In genomic region chr2:223058952-223059716, GRCh38 we compare ENCODE assay signal across 14 cellular contexts. TPM values are rescaled to one million over a fixed set of nuclear protein-coding genes. Genes with fewer than 3 reads are reported as not detected.
A peak's percentile ranks its signal among the peaks of the same experiment; 100 is the strongest.
DNase-seq lines count a peak whose midpoint lies in the region; ATAC-seq and TF ChIP-seq lines count a peak whose summit lies in the region.
"Had no signal": no experiment of that assay in that cellular context is flagged by ENCODE, and none has a peak within 500 bp of the region (broad histone marks: within the 10 kb centered on the region; RNA-seq: fewer than 3 reads in every experiment).

No MANE protein-coding gene starts in this region.

- no peak overlapping the region for H3K27ac Mint-ChIP-seq in CD14-positive monocyte
- no peak overlapping the region for H3K27ac Mint-ChIP-seq in naive thymus-derived CD4-positive, alpha-beta T cell

- no peak overlapping the region for H3K27ac ChIP-seq in naive thymus-derived CD4-positive, alpha-beta T cell (ENCODE audit: low read depth, low read length)
- H3K27ac ChIP-seq: C4-2B, gastroesophageal sphincter, suprapubic skin had no signal

- H3K4me1 Mint-ChIP-seq in CD14-positive monocyte, result peaks cover 4% of the 10 kb centered on the region
- no peaks in the 10 kb centered on the region for H3K4me1 Mint-ChIP-seq in naive thymus-derived CD4-positive, alpha-beta T cell

- no peaks in the 10 kb centered on the region for H3K36me3 ChIP-seq in naive thymus-derived CD4-positive, alpha-beta T cell (ENCODE audit: control insufficient read depth in 2 of 3, insufficient read depth in 3 of 3, low read length in 3 of 3)
- H3K36me3 ChIP-seq: gastroesophageal sphincter, sigmoid colon, suprapubic skin had no signal

- H3K4me3 ChIP-seq in naive thymus-derived CD4-positive, alpha-beta T cell (ENCODE audit: low read length), result no peak overlapping the region
- H3K4me3 ChIP-seq: gastroesophageal sphincter, sigmoid colon, suprapubic skin had no signal

- peaks cover 0 to 2% (median 0%) of the 10 kb centered on the region in 7 donors for H3K9me3 Mint-ChIP-seq in CD14-positive monocyte
- peaks cover 0 to 1% (median 0%) of the 10 kb centered on the region in 11 donors for H3K9me3 Mint-ChIP-seq in naive thymus-derived CD4-positive, alpha-beta T cell

- TF ChIP-seq CTCF in CD14-positive monocyte (IDR thresholded peaks at IDR 0.05), result no peak

- peak; percentile 30 for DNase-seq in DMS153 treated with DMSO at 0.1 percent for 48 hours (lab: John Stamatoyannopoulos, UW; ENCODE audit: unreplicated experiment)
- DNase-seq in NCI-H146 (lab: John Stamatoyannopoulos, UW), result peak; percentile 27
- peak; percentile 53 for DNase-seq in amniotic epithelial cell (ENCODE audit: low read depth)
- peak; percentile 47 for DNase-seq in left kidney (ENCODE audit: low read depth, low spot score)
- DNase-seq in activated effector memory CD4-positive, alpha-beta T cell treated with anti-CD3 and anti-CD28 coated beads, Interleukin-2, amount 50 U/mL, for 16 hours, result no peak
- no peak for DNase-seq in CD14-positive monocyte (ENCODE audit: low spot score)
- DNase-seq in naive thymus-derived CD4-positive, alpha-beta T cell, result no peak
- DNase-seq: KG1, sigmoid colon had no signal

- intact Hi-C loops in CD14-positive monocyte (cut with micrococcal nuclease), result no loop called here
- intact Hi-C loops in naive thymus-derived CD4-positive, alpha-beta T cell (cut with micrococcal nuclease), result no loop called here

- no peaks in the 10 kb centered on the region for H3K27me3 ChIP-seq in naive thymus-derived CD4-positive, alpha-beta T cell (ENCODE audit: control insufficient read depth in 2 of 2, insufficient read depth in 2 of 2, low read length in 2 of 2)
- H3K27me3 ChIP-seq: gastroesophageal sphincter, sigmoid colon, suprapubic skin had no signal

- no peak for ATAC-seq in GM19452 (IDR thresholded peaks at IDR 0.05; ENCODE audit: unreplicated experiment)
- ATAC-seq in naive thymus-derived CD4-positive, alpha-beta T cell, result no peak
- ATAC-seq: gastroesophageal sphincter had no signal

- H3K36me3 Mint-ChIP-seq in CD14-positive monocyte, result no peaks in the 10 kb centered on the region
- no peaks in the 10 kb centered on the region for H3K36me3 Mint-ChIP-seq in naive thymus-derived CD4-positive, alpha-beta T cell

- CTCF ChIA-PET in naive thymus-derived CD4-positive, alpha-beta T cell (lab: Charles Lee), result no interaction called here

- H3K27me3 Mint-ChIP-seq in CD14-positive monocyte (ENCODE audit: low read depth in 3 of 3), result peaks cover 0 to 14% (median 2%) of the 10 kb centered on the region in 3 donors
- peaks cover 3 to 37% (median 13%) of the 10 kb centered on the region in 5 donors for H3K27me3 Mint-ChIP-seq in naive thymus-derived CD4-positive, alpha-beta T cell

- no peaks in the 10 kb centered on the region for H3K9me3 ChIP-seq in naive thymus-derived CD4-positive, alpha-beta T cell (ENCODE audit: control insufficient read depth in 2 of 3, low read length in 3 of 3)
- H3K9me3 ChIP-seq: gastroesophageal sphincter, sigmoid colon, suprapubic skin had no signal

- no peak overlapping the region for H3K4me3 Mint-ChIP-seq in CD14-positive monocyte
- H3K4me3 Mint-ChIP-seq in naive thymus-derived CD4-positive, alpha-beta T cell, result no peak overlapping the region

- no peaks in the 10 kb centered on the region for H3K4me1 ChIP-seq in naive thymus-derived CD4-positive, alpha-beta T cell (ENCODE audit: control insufficient read depth in 2 of 2, insufficient read depth in 2 of 2, low read length in 2 of 2)

- POLR2A ChIA-PET in naive thymus-derived CD4-positive, alpha-beta T cell (lab: Charles Lee), result no interaction called here

RNA-seq across cellular contexts. Expression of gene KCNE4, which starts 7.1 kb away (rescaled TPM):
- polyA plus RNA-seq in CD14-positive monocyte, result not detected
- total RNA-seq in naive thymus-derived CD4-positive, alpha-beta T cell, result not detected
- polyA plus RNA-seq in naive thymus-derived CD4-positive, alpha-beta T cell, result not detected
- polyA plus RNA-seq: neural cell had no signal

Comparison
In these comparisons a context has a peak if more than half of its experiments do, and no peak if none do; other contexts are left out.
1. DNase-seq: peak in DMS153 treated with DMSO at 0.1 percent for 48 hours (single experiment), NCI-H146 (single experiment), amniotic epithelial cell (single experiment) and left kidney (single experiment); none in activated effector memory CD4-positive, alpha-beta T cell treated with anti-CD3 and anti-CD28 coated beads, Interleukin-2, amount 50 U/mL, for 16 hours (single experiment), CD14-positive monocyte (single experiment) and naive thymus-derived CD4-positive, alpha-beta T cell (0 of 9).